ENCODE assay signal across 14 cellular contexts in genomic region chr15:32033186-32033890, GRCh38. TPM values are rescaled to one million over a fixed set of nuclear protein-coding genes. Genes with fewer than 3 reads are reported as not detected.
DNase-seq lines count a peak whose midpoint lies in the region; ATAC-seq lines count a peak whose summit lies in the region.
"Had no signal": no experiment of that assay in that cellular context is flagged by ENCODE, and none has a peak within 500 bp of the region (broad histone marks: within the 10 kb centered on the region; RNA-seq: fewer than 3 reads in every experiment).

No MANE protein-coding gene starts in this region.

- no peaks in the 10 kb centered on the region for H3K9me3 ChIP-seq in T-helper 17 cell (ENCODE audit: control insufficient read depth, low read length, poor library complexity, severe bottlenecking)
- H3K9me3 ChIP-seq: A549, BLaER1, Caco-2 had no signal

- H3K27ac Mint-ChIP-seq in T-helper 17 cell, result no peak overlapping the region
- H3K27ac Mint-ChIP-seq: CD8-positive, alpha-beta memory T cell; GM23338 had no signal

- H3K36me3 Mint-ChIP-seq in T-helper 17 cell (ENCODE audit: low read depth), result peaks cover 3% of the 10 kb centered on the region
- H3K36me3 Mint-ChIP-seq: CD8-positive, alpha-beta memory T cell had no signal

- H3K4me1 Mint-ChIP-seq in T-helper 17 cell, result peaks cover 11% of the 10 kb centered on the region

- H3K4me3 Mint-ChIP-seq in T-helper 17 cell, result no peak overlapping the region
- H3K4me3 Mint-ChIP-seq: CD8-positive, alpha-beta memory T cell; GM23338 had no signal

- ATAC-seq in GM21717 (IDR thresholded peaks at IDR 0.05; ENCODE audit: unreplicated experiment), result no peak
- ATAC-seq in T-helper 17 cell, result no peak
- ATAC-seq: A549, GM12878, GM23338 had no signal

- peaks cover 65% of the 10 kb centered on the region for H3K27me3 Mint-ChIP-seq in T-helper 17 cell

- intact Hi-C loops in head of caudate nucleus (cut with DNase I), result no loop called here

- DNase-seq in head of caudate nucleus (peak in 23 of 42 donors; percentile 9 to 67 (median 37)), midbrain (lab: John Stamatoyannopoulos, UW) (peak; percentile 34), putamen (ENCODE audit: low spot score) (peak; percentile 36), AG08396 (ENCODE audit: low spot score) (no peak), T-helper 17 cell (no peak), mesenteric fat pad (ENCODE audit: low spot score) (no peak)
- DNase-seq: Caco-2; CD8-positive, alpha-beta memory T cell; H7 had no signal

RNA-seq across cellular contexts. Expression of gene CHRNA7, which starts 3.0 kb away (rescaled TPM):
- under 1 TPM; 0.20 to 0.23 TPM for total RNA-seq in T-helper 17 cell
- total RNA-seq in mesenteric fat pad, result 2.0 TPM
- total RNA-seq: CD8-positive, alpha-beta memory T cell; GM12878 had no signal

Comparison
In these comparisons a context has a peak if more than half of its experiments do, and no peak if none do; other contexts are left out.
1. DNase-seq: peak in head of caudate nucleus (23 of 42), midbrain (single experiment) and putamen (single experiment); none in AG08396 (single experiment), T-helper 17 cell (0 of 3) and mesenteric fat pad (single experiment).